In the genomic region with DNA sequence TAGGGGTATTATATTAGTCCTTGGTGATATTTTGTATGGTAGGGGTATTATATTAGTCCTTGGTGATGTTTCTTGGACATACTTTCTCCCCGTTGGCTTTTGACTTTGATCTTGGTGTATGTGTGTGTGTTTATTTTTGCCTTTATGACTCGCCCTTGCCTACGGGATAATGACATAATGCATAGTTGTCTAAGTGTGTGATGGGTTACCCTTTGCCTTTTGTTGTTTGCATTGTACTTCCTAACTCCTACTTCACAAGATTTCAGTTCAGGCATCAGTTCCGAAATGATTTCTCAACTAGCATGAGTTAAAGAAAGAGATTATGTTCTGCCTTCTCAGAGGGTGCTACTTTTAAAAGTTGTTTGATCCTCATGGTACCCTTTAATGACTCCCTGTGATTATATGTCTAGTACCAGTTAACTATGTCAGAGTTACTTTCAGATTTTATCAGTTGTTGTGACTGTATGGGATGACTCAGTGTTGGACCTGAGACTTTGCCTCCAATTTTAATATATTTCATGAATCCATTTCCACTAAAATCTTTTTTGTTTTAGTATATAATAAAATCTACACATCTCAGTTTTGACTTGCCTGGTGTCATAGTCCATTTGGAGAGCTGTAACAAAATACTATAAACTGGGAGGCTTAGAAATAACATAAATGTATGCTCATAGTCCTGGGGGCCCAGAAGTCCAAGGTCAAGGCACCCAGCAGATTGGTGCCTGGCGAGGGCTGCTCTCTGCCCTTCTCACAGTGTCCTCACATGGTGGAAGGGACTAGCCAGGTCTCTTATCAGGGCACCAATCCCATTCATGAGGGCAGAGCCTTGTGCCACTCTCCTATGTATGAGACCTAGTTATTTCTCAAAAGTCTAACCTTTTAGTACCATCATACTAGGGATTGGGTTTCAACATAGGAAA, we compare ENCODE assay signal across 11 cellular contexts. TPM values are rescaled to one million over a fixed set of nuclear protein-coding genes. Genes with fewer than 3 reads are reported as not detected.
DNase-seq lines count a peak whose midpoint lies in the region; ATAC-seq, FAIRE-seq and TF ChIP-seq lines count a peak whose summit lies in the region.
"Had no signal": no experiment of that assay in that cellular context is flagged by ENCODE, and none has a peak within 500 bp of the region (broad histone marks: within the 10 kb centered on the region; RNA-seq: fewer than 3 reads in every experiment).

No MANE protein-coding gene starts in this region.

- peak; percentile 16 for DNase-seq in AG08395 (ENCODE audit: low spot score)
- DNase-seq in HT-29 (ENCODE audit: low spot score): peak; percentile 81
- no peak for DNase-seq in K562 (ENCODE audit: extremely low read depth in 1 of 4, low spot score in 3 of 4)
- peak; percentile 73 for DNase-seq in kidney tubule cell (ENCODE audit: low spot score)
- DNase-seq in germinal center (ENCODE audit: low spot score): no peak
- no peak for DNase-seq in ureter (ENCODE audit: low spot score)
- DNase-seq: COR-L47; NCI-H524; stimulated activated CD4-positive, alpha-beta T cell treated with anti-CD3 and anti-CD28 coated beads, Interleukin-2, amount 100 ng/mL, for 24 hours had no signal

- H3K79me2 ChIP-seq in K562 (ENCODE audit: control insufficient read depth, insufficient read depth, low read length): peaks cover 96% of the 10 kb centered on the region

- no peak overlapping the region for H3K9ac ChIP-seq in K562 (ENCODE audit: insufficient read depth in 1 of 2, low read depth in 2 of 2, low read length in 2 of 2)

- H3K4me2 ChIP-seq in K562 (ENCODE audit: insufficient read depth, low read length): no peak overlapping the region

- in situ Hi-C loops in K562 (cut with MboI): no loop called here

- TF ChIP-seq RAD21 in K562 (CRISPR knock-in tag; conservative IDR thresholded peaks at IDR 0.05 in 1 of 2, IDR thresholded peaks at IDR 0.05 in 1 of 2): no peak

- H3K27me3 ChIP-seq in K562 (ENCODE audit: control insufficient read depth in 2 of 2, insufficient read depth in 2 of 2, low read length in 2 of 2): no peaks in the 10 kb centered on the region

- H3K4me3 ChIP-seq in K562: no peak overlapping the region

- 0 out of 3 replicates have a peak, but pooled peaks cover 2% of the 10 kb centered on the region for H3K36me3 ChIP-seq in K562 (ENCODE audit: control insufficient read depth, insufficient read depth, low read length)

- intact Hi-C loops in K562 (cut with micrococcal nuclease): no loop called here

- H3K27ac ChIP-seq in K562 (ENCODE audit: extremely low read depth, low read depth, low read length): no peak overlapping the region

- WGBS in K562 (ENCODE audit: insufficient coverage, low coverage, missing lambda C conversion rate): 55% methylated on average over 5 of the region's 5 CpGs

- TF ChIP-seq CTCF in K562 (IDR thresholded peaks at IDR 0.05 in 2 of 3, conservative IDR thresholded peaks at IDR 0.05 in 1 of 3; ENCODE audit: insufficient read depth in 2 of 3, low read depth in 1 of 3, low read length in 3 of 3): no peak

- peaks cover 5 to 17% of the 10 kb centered on the region in 2 experiments; a peak in 4 of 5 replicates for H3K4me1 ChIP-seq in K562 (replicated peaks in 1 of 2; ENCODE audit: control insufficient read depth in 2 of 2, insufficient read depth in 2 of 2, low read length in 2 of 2)

- no TSS peak for BruUV-seq in K562 (replicated peaks; lab: Mats Ljungman, UMichigan)

- TF ChIP-seq EP300 in K562 (IDR thresholded peaks at IDR 0.05; ENCODE audit: low read length): no peak

- H3K9me1 ChIP-seq in K562 (ENCODE audit: control insufficient read depth, insufficient read depth, low read length): no peaks in the 10 kb centered on the region

- H3K9me3 ChIP-seq in K562 (replicated peaks; ENCODE audit: control insufficient read depth, insufficient read depth, low read depth, low read length): peaks cover 6% of the 10 kb centered on the region

- H4K20me1 ChIP-seq in K562 (replicated peaks; ENCODE audit: control insufficient read depth, insufficient read depth, low read length): peaks cover 12% of the 10 kb centered on the region; the same call in 1 of the 2 replicates

- ATAC-seq in K562 (no peak), HG02642 (IDR thresholded peaks at IDR 0.05; ENCODE audit: poor library complexity, unreplicated experiment) (no peak), GM19452 (IDR thresholded peaks at IDR 0.05; ENCODE audit: unreplicated experiment) (no peak)

- FAIRE-seq in K562 (lab: Jason Lieb, UNC): no peak

- CTCF ChIA-PET in K562 (lab: Yijun Ruan, JAX; ENCODE audit: low intra/inter-chr PET ratio): no interaction called here

- POLR2A ChIA-PET in K562 (lab: Yijun Ruan, JAX): interaction anchor here (1.0 to 1.9 kb wide), 4 partner anchors 8 to 21 kb away, joined by 3 to 9 read pairs (median 5); no protein-coding TSS in a partner anchor

- no peak overlapping the region for H2AFZ ChIP-seq in K562 (ENCODE audit: low read depth, low read length)

- no peak for TF ChIP-seq POLR2A in K562 (conservative IDR thresholded peaks at IDR 0.05)

TF ChIP-seq in K562, 482 proteins besides CTCF, POLR2A, EP300 and RAD21 (continues in another document):
- TF ChIP-seq SMAD4 (CRISPR knock-in tag; conservative IDR thresholded peaks at IDR 0.05): 0 out of 2 replicates have a peak, but pooled peaks have one; percentile 19
- no peak for TF ChIP-seq KAT2B (IDR thresholded peaks at IDR 0.05; ENCODE audit: low read depth, low read length)

RNA-seq across cellular contexts. Expression of a gene that starts 34.1 kb away (rescaled TPM):
- 33.1 and 41.6 TPM in 2 replicates for total RNA-seq in HT-29 (2014; rRNA removed; shearing (Covaris generic))
- 97.4 and 107 TPM in 2 replicates for total RNA-seq in K562 (2011; cell fraction: chromatin; rRNA removed; ENCODE audit: low replicate concordance)
- 24.0 and 27.2 TPM in 2 replicates for total RNA-seq in K562 (2011; cell fraction: nucleolus; rRNA removed)
- total RNA-seq in K562 (2011; cell fraction: nucleoplasm; rRNA removed): 47.5 and 53.3 TPM in 2 replicates
- total RNA-seq in K562 (2014; rRNA removed): 28.2 and 29.1 TPM in 2 replicates
- 40.8 and 49.6 TPM in 2 replicates for total RNA-seq in K562 (2014; rRNA removed; fragmentation: Illumina TruSeq; extraction: Trizol)
- total RNA-seq in K562 (2015; rRNA removed; fragmentation: Illumina TruSeq; extraction: Trizol): 40.1 and 43.3 TPM in 2 replicates
- 42.3 and 44.8 TPM in 2 replicates for total RNA-seq in K562 (2021)
- 45.2 and 45.8 TPM in 2 replicates for polyA plus RNA-seq in K562 (2011; rRNA removed)
- polyA plus RNA-seq in K562 (2011; cell fraction: cytosol; rRNA removed): 17.9 and 27.1 TPM in 2 replicates
- 32.7 and 41.9 TPM in 2 replicates for polyA plus RNA-seq in K562 (2011; cell fraction: nucleus; rRNA removed)
- 19.0 and 20.5 TPM in 2 replicates for polyA plus RNA-seq in K562 (2012)
- 39.0 and 42.1 TPM in 2 replicates for polyA plus RNA-seq in K562 (2014; fragmentation: Illumina TruSeq; extraction: Trizol)
- 1 to 10 TPM; 8.1 to 8.9 TPM for polyA plus RNA-seq in K562 (2014; fragmentation: Nextera tagmentation; extraction: Ambion mirVana)
- 21.9 and 23.0 TPM in 2 replicates for polyA plus RNA-seq in K562 (2014; rRNA removed)
- 137 and 190 TPM in 2 replicates for polyA minus RNA-seq in K562 (2011; rRNA and poly(A)+ RNA removed)
- polyA minus RNA-seq in K562 (2011; cell fraction: cytosol; rRNA and poly(A)+ RNA removed): 45.0 and 56.9 TPM in 2 replicates
- 19.1 and 40.3 TPM in 2 replicates for polyA minus RNA-seq in K562 (2011; cell fraction: nucleus; rRNA and poly(A)+ RNA removed)
- total RNA-seq in ureter: 68.2 TPM

Comparison
In these comparisons a context has a peak if more than half of its experiments do, and no peak if none do; other contexts are left out.
1. DNase-seq: peak in AG08395 (single experiment), HT-29 (single experiment) and kidney tubule cell (single experiment); none in K562 (0 of 4), germinal center (single experiment) and ureter (single experiment).